ENCODE assay signal across 35 cellular contexts in the genomic region with DNA sequence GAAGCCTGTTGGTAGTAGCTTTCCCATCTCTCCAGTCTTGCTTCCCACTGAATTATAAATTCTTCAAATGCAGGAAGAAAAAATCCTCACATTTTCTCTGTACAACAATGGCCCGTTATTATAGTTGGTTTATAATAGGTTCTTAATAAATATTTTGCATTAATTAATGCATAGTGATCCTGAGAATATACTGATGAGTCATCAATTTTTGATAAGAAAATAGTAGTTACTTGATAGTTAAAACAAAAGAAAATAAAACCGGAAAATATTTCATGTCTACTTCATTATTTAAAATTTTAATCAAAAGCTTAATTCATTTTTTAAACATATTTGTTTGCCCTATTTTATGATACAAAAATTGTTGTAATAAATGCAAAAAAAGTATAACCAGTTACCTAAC.
"Had no signal": no experiment of that assay in that cellular context is flagged by ENCODE, and none has a peak within 500 bp of the region (broad histone marks: within the 10 kb centered on the region; RNA-seq: fewer than 3 reads in every experiment).

No MANE protein-coding gene starts in this region.

- H3K4me3 Mint-ChIP-seq: activated CD4-positive, alpha-beta T cell treated with anti-CD3 and anti-CD28 coated beads, Interleukin-2, amount 10 ng/mL, durations not matched to agents 24 days and 14 days; activated CD8-positive, alpha-beta T cell treated with anti-CD3 and anti-CD28 coated beads for 36 hours; activated naive CD8-positive, alpha-beta T cell treated with anti-CD3 and anti-CD28 coated beads for 36 hours; activated T-cell treated with anti-CD3 and anti-CD28 coated beads, Interleukin-2, amount 50 U/mL, for 72 hours; activated T-helper 17 cell treated with anti-CD3 and anti-CD28 coated beads, Interleukin-2, amount 50 U/mL, for 72 hours; T-cell had no signal

- H3K27me3 Mint-ChIP-seq: activated CD4-positive, alpha-beta T cell treated with anti-CD3 and anti-CD28 coated beads, Interleukin-2, amount 10 ng/mL, durations not matched to agents 24 days and 14 days; activated CD8-positive, alpha-beta T cell treated with anti-CD3 and anti-CD28 coated beads for 36 hours; activated naive CD8-positive, alpha-beta T cell treated with anti-CD3 and anti-CD28 coated beads for 36 hours; activated T-helper 17 cell treated with anti-CD3 and anti-CD28 coated beads, Interleukin-2, amount 50 U/mL, for 72 hours; T-cell had no signal

- H3K36me3 Mint-ChIP-seq: activated naive CD8-positive, alpha-beta T cell treated with anti-CD3 and anti-CD28 coated beads for 36 hours; T-cell had no signal

- H3K4me1 Mint-ChIP-seq: activated CD4-positive, alpha-beta T cell treated with anti-CD3 and anti-CD28 coated beads, Interleukin-2, amount 10 ng/mL, durations not matched to agents 24 days and 14 days; activated naive CD8-positive, alpha-beta T cell treated with anti-CD3 and anti-CD28 coated beads for 36 hours; activated T-helper 17 cell treated with anti-CD3 and anti-CD28 coated beads, Interleukin-2, amount 50 U/mL, for 72 hours; T-cell had no signal

- H3K9ac ChIP-seq: SK-N-SH had no signal

- ATAC-seq: activated CD8-positive, alpha-beta T cell treated with anti-CD3 and anti-CD28 coated beads for 36 hours; activated T-cell treated with anti-CD3 and anti-CD28 coated beads, Interleukin-2, amount 50 U/mL, for 72 hours; activated T-helper 17 cell treated with anti-CD3 and anti-CD28 coated beads, Interleukin-2, amount 50 U/mL, for 72 hours; Panc1; T-cell had no signal

- H3K27ac Mint-ChIP-seq: activated CD4-positive, alpha-beta T cell treated with anti-CD3 and anti-CD28 coated beads, Interleukin-2, amount 10 ng/mL, durations not matched to agents 24 days and 14 days; activated CD8-positive, alpha-beta T cell treated with anti-CD3 and anti-CD28 coated beads for 36 hours; activated naive CD8-positive, alpha-beta T cell treated with anti-CD3 and anti-CD28 coated beads for 36 hours; activated T-cell treated with anti-CD3 and anti-CD28 coated beads, Interleukin-2, amount 50 U/mL, for 72 hours; activated T-helper 17 cell treated with anti-CD3 and anti-CD28 coated beads, Interleukin-2, amount 50 U/mL, for 72 hours; T-cell had no signal

- H3K36me3 ChIP-seq: brain microvascular endothelial cell, MG63, SJSA1, WERI-Rb-1 had no signal

- DNase-seq: activated CD4-positive, alpha-beta T cell treated with anti-CD3 and anti-CD28 coated beads, Interleukin-2, amount 10 ng/mL, durations not matched to agents 24 days and 14 days; activated CD4-positive, alpha-beta T cell treated with anti-CD3 and anti-CD28 coated beads, Interleukin-2, amount 50 U/mL, for 4 hours; activated CD4-positive, CD25-positive, alpha-beta regulatory T cell; activated CD8-positive, alpha-beta T cell treated with anti-CD3 and anti-CD28 coated beads for 36 hours; activated effector memory CD4-positive, alpha-beta T cell treated with anti-CD3 and anti-CD28 coated beads, Interleukin-2, amount 50 U/mL, for 16 hours; activated naive CD4-positive, alpha-beta T cell; activated naive CD4-positive, alpha-beta T cell treated with anti-CD3 and anti-CD28 coated beads, Interleukin-2, amount 50 U/mL, for 16 hours; activated naive CD8-positive, alpha-beta T cell treated with anti-CD3 and anti-CD28 coated beads for 36 hours; activated T-cell treated with anti-CD3 and anti-CD28 coated beads, Interleukin-2, amount 50 U/mL, for 1 hour; activated T-cell treated with anti-CD3 and anti-CD28 coated beads, Interleukin-2, amount 50 U/mL, for 72 hours; amniotic stem cell; aorta; brain microvascular endothelial cell; central memory CD4-positive, alpha-beta T cell; Kasumi-1; MG63; NCI-H1048; NCI-H1105 treated with DMSO at 0.1 percent for 48 hours; NCI-H1436; NCI-H1694; NCI-H1930; NCI-H2081 treated with DMSO at 0.1 percent for 48 hours; NCI-H226; NCI-H446 treated with DMSO at 0.1 percent for 48 hours; NCI-H524 treated with DMSO at 0.1 percent for 48 hours; RPMI8226; SHP77 treated with DMSO at 0.1 percent for 48 hours; SK-N-SH; T-cell; T-helper 2 cell; T1000; WERI-Rb-1 had no signal

- H3K27me3 ChIP-seq: brain microvascular endothelial cell, MG63, SJSA1 had no signal

- H3K9me3 ChIP-seq: MG63, SJSA1, SK-N-SH had no signal

- H3K9me3 Mint-ChIP-seq: activated CD4-positive, alpha-beta T cell treated with anti-CD3 and anti-CD28 coated beads, Interleukin-2, amount 10 ng/mL, durations not matched to agents 24 days and 14 days; activated naive CD8-positive, alpha-beta T cell treated with anti-CD3 and anti-CD28 coated beads for 36 hours; activated T-helper 17 cell treated with anti-CD3 and anti-CD28 coated beads, Interleukin-2, amount 50 U/mL, for 72 hours had no signal

- H3K4me2 ChIP-seq: SK-N-SH had no signal

- H3K27ac ChIP-seq: brain microvascular endothelial cell, SJSA1, WERI-Rb-1 had no signal

- H3K4me3 ChIP-seq: MG63, SJSA1 had no signal
